Comparison of ENCODE assay signal across 9 cellular contexts in genomic region chr9:16335788-16336580, GRCh38.
DNase-seq lines count a peak whose midpoint lies in the region; ATAC-seq and TF ChIP-seq lines count a peak whose summit lies in the region.
"Had no signal": no experiment of that assay in that cellular context is flagged by ENCODE, and none has a peak within 500 bp of the region (broad histone marks: within the 10 kb centered on the region; RNA-seq: fewer than 3 reads in every experiment).

No MANE protein-coding gene starts in this region.

- 25 to 50% (median 34%) methylated on average over 7 of the region's 7 CpGs for WGBS in psoas muscle, 3 donors

- no peaks in the 10 kb centered on the region for H3K36me3 ChIP-seq in psoas muscle (ENCODE audit: insufficient read depth in 1 of 2, low read depth in 1 of 2)

- DNase-seq in DMS53 (lab: John Stamatoyannopoulos, UW) (peak; percentile 65), RKO (ENCODE audit: low spot score) (peak; percentile 100), fibroblast of pulmonary artery (ENCODE audit: low read depth) (peak; percentile 98), psoas muscle (peak; percentile 84 to 89), occipital lobe (lab: John Stamatoyannopoulos, UW) (no peak), inferior parietal cortex (ENCODE audit: extremely low spot score) (no peak)
- DNase-seq: NK-92 treated with Interleukin-12 subunit alpha and Interleukin-12 subunit beta, amount 100 ng/mL, for 24 hours had no signal

- H3K4me3 ChIP-seq in fibroblast of pulmonary artery (replicated peaks; ENCODE audit: low read depth, low read length) (no peak overlapping the region), psoas muscle (no peak overlapping the region)

- peak overlapping the region; percentile 61 for H3K27ac ChIP-seq in psoas muscle

- H3K9me3 ChIP-seq in psoas muscle: no peaks in the 10 kb centered on the region

- ATAC-seq in psoas muscle (peak; percentile 86 to 94 (median 92)), GM19463 (IDR thresholded peaks at IDR 0.05; ENCODE audit: unreplicated experiment) (no peak), GM19467 (IDR thresholded peaks at IDR 0.05; ENCODE audit: unreplicated experiment) (no peak)

- H3K27me3 ChIP-seq in psoas muscle (ENCODE audit: insufficient read depth in 3 of 3, low read length in 2 of 3): no peaks in the 10 kb centered on the region

- peaks cover 3% of the 10 kb centered on the region for H3K4me1 ChIP-seq in psoas muscle

- TF ChIP-seq CTCF in fibroblast of pulmonary artery (IDR thresholded peaks at IDR 0.05; ENCODE audit: low read length, missing control alignments) (no peak), psoas muscle (IDR thresholded peaks at IDR 0.05) (no peak)

- intact Hi-C loops in psoas muscle (cut with DNase I): loop anchor here in 1 of 2 donors (5.0 kb wide), 1 partner anchor 196 kb away; no protein-coding TSS in a partner anchor

Comparison
In these comparisons a context has a peak if more than half of its experiments do, and no peak if none do; other contexts are left out.
1. DNase-seq: peak in DMS53 (single experiment), RKO (single experiment), fibroblast of pulmonary artery (single experiment) and psoas muscle (2 of 2); none in occipital lobe (single experiment) and inferior parietal cortex (single experiment).
2. ATAC-seq: peak in psoas muscle (4 of 4); none in GM19463 (single experiment) and GM19467 (single experiment).